ENCODE assay signal across 8 cellular contexts in genomic region chr2:32010670-32011565, GRCh38. TPM values are rescaled to one million over a fixed set of nuclear protein-coding genes. Genes with fewer than 3 reads are reported as not detected.
A peak's percentile ranks its signal among the peaks of the same experiment; 100 is the strongest.
DNase-seq lines count a peak whose midpoint lies in the region; ATAC-seq and TF ChIP-seq lines count a peak whose summit lies in the region.

Gene MEMO1 (minus strand): TSS chr2:32011008. CDS start chr2:32010247, 761 bp downstream.

- DNase-seq in NCI-H2081 (lab: John Stamatoyannopoulos, UW) (peak; percentile 97), T-helper 9 cell (peak; percentile 80), astrocyte of the cerebellum (ENCODE audit: low read depth) (peak; percentile 84), hepatocyte (ENCODE audit: low spot score) (peak; percentile 96), renal cortical epithelial cell (ENCODE audit: low read depth) (peak; percentile 78), aorta (peak; percentile 97 to 98)

- H3K27me3 ChIP-seq in hepatocyte (no peaks in the 10 kb centered on the region), aorta (ENCODE audit: control insufficient read depth in 1 of 2, insufficient read depth in 2 of 2, low read length in 1 of 2) (no peaks in the 10 kb centered on the region)

- TF ChIP-seq CTCF in astrocyte of the cerebellum (IDR thresholded peaks at IDR 0.05; ENCODE audit: low read depth, low read length, missing control alignments) (no peak), hepatocyte (IDR thresholded peaks at IDR 0.05; ENCODE audit: poor library complexity) (no peak)

- no peaks in the 10 kb centered on the region for H3K9me3 ChIP-seq in hepatocyte (ENCODE audit: low read depth)
- no peaks in the 10 kb centered on the region for H3K9me3 ChIP-seq in aorta (ENCODE audit: control insufficient read depth, low read length)

- peak within 1 kb of the TSS; percentile 91 for H2AFZ ChIP-seq in hepatocyte

- peak within 1 kb of the TSS; percentile 86 for H3K4me2 ChIP-seq in hepatocyte

- peak; percentile 68 for ATAC-seq in GM18517 (IDR thresholded peaks at IDR 0.05; ENCODE audit: unreplicated experiment)
- peak; percentile 55 for ATAC-seq in HG03039 (IDR thresholded peaks at IDR 0.05; ENCODE audit: unreplicated experiment)
- peak; percentile 93 for ATAC-seq in aorta (ENCODE audit: low FRiP score)

- H3K4me1 ChIP-seq in hepatocyte (ENCODE audit: insufficient read depth) (peaks cover 20% of the 10 kb centered on the region), aorta (ENCODE audit: control insufficient read depth in 1 of 2, insufficient read depth in 2 of 2, low read length in 2 of 2) (peaks cover 0 to 2% of the 10 kb centered on the region in 2 donors)

- H3K79me2 ChIP-seq in hepatocyte = peaks cover 38% of the 10 kb centered on the region

- H3K36me3 ChIP-seq in hepatocyte (replicated peaks; ENCODE audit: insufficient read depth, low read depth) (no peaks in the 10 kb centered on the region), aorta (ENCODE audit: control insufficient read depth in 1 of 2, insufficient read depth in 2 of 2, low read length in 1 of 2) (no peaks in the 10 kb centered on the region)

- in situ Hi-C loops in astrocyte of the cerebellum (cut with HindIII; ENCODE audit: low sequenced_read_pairs) = no loop called here

- H3K27ac ChIP-seq in hepatocyte (peak within 1 kb of the TSS; percentile 98), aorta (ENCODE audit: low read depth in 1 of 2, low read length in 2 of 2) (peak within 1 kb of the TSS; percentile 16 to 86)

- H3K4me3 ChIP-seq in astrocyte of the cerebellum (ENCODE audit: low read depth, low read length) = peak within 1 kb of the TSS; percentile 89
- peak within 1 kb of the TSS; percentile 97 for H3K4me3 ChIP-seq in hepatocyte
- peak within 1 kb of the TSS; percentile 83 to 84 for H3K4me3 ChIP-seq in aorta (ENCODE audit: low read length in 2 of 2)

- WGBS in hepatocyte (ENCODE audit: low lambda C conversion rate, missing lambda C conversion rate) = 3% methylated on average over 42 of the region's 58 CpGs
- WGBS in aorta, 2 donors = 0 to 1% methylated on average over 43 to 58 of the region's 58 CpGs

- no peaks in the 10 kb centered on the region for H3K9me2 ChIP-seq in hepatocyte (replicated peaks; ENCODE audit: insufficient read depth)

- intact Hi-C loops in aorta (cut with DNase I) = loop anchor here (2.0 to 5.0 kb wide), 2 partner anchors 51 to 52 kb away; partner anchors contain the start of gene SPAST (in 2 of the 2)

- H4K20me1 ChIP-seq in hepatocyte (ENCODE audit: insufficient read depth, poor library complexity, severe bottlenecking) = peaks cover 35% of the 10 kb centered on the region

RNA-seq across cellular contexts. Expression of gene MEMO1, which starts in this region (rescaled TPM):
- total RNA-seq in hepatocyte (26.0 and 58.8 TPM in 2 replicates), renal cortical epithelial cell (30.9 and 66.5 TPM in 2 replicates), aorta (10 to 100 TPM; 33.6 to 36.2 TPM)
- polyA plus RNA-seq in hepatocyte (35.1 and 43.9 TPM in 2 replicates), aorta (10 to 100 TPM; 26.5 to 28.5 TPM)

Comparison
In these comparisons a context has a peak if more than half of its experiments do, and no peak if none do; other contexts are left out.
1. Peak in every context shown above with its lines: DNase-seq, ATAC-seq, H3K4me3 ChIP-seq and H3K27ac ChIP-seq.